ENCODE assay signal across 9 cellular contexts in genomic region chr1:54490361-54491248, GRCh38. TPM values are rescaled to one million over a fixed set of nuclear protein-coding genes. Genes with fewer than 3 reads are reported as not detected.
DNase-seq lines count a peak whose midpoint lies in the region; ATAC-seq and TF ChIP-seq lines count a peak whose summit lies in the region.
"Had no signal": no experiment of that assay in that cellular context is flagged by ENCODE, and none has a peak within 500 bp of the region (broad histone marks: within the 10 kb centered on the region; RNA-seq: fewer than 3 reads in every experiment).

No MANE protein-coding gene starts in this region.

- H3K27ac Mint-ChIP-seq in CD4-positive, alpha-beta T cell: no peak overlapping the region
- H3K27ac Mint-ChIP-seq in H9: no peak overlapping the region
- H3K27ac Mint-ChIP-seq in T-cell: peak overlapping the region in 1 of 2 donors; percentile 60

- CTCF ChIA-PET in CD4-positive, alpha-beta T cell (lab: Charles Lee): interaction anchor here (1.3 to 2.4 kb wide), 9 partner anchors 9 to 632 kb away, joined by 3 to 19 read pairs (median 9); partner anchors contain the start of genes CYB5RL, MRPL37 and TTC22
- CTCF ChIA-PET in T-cell (lab: Charles Lee): no interaction called here

- no peak for TF ChIP-seq CTCF in CD4-positive, alpha-beta T cell (IDR thresholded peaks at IDR 0.05)
- TF ChIP-seq CTCF in H9 (conservative IDR thresholded peaks at IDR 0.05) (no peak), adrenal gland (IDR thresholded peaks at IDR 0.05) (no peak)

- H3K4me3 Mint-ChIP-seq in CD4-positive, alpha-beta T cell: peak overlapping the region; percentile 87
- peak overlapping the region; percentile 35 to 55 for H3K4me3 Mint-ChIP-seq in H9
- peak overlapping the region in 1 of 3 donors; percentile 51 for H3K4me3 Mint-ChIP-seq in T-cell

- POLR2A ChIA-PET in CD4-positive, alpha-beta T cell (lab: Charles Lee): interaction anchor here (0.7 to 5.5 kb wide), 4 partner anchors 30 to 369 kb away, joined by 3 to 138 read pairs (median 9); partner anchors contain the start of gene SSBP3
- POLR2A ChIA-PET in T-cell (lab: Charles Lee): interaction anchor here in 1 of 2 donors (0.6 kb wide), 1 partner anchor 84 kb away, joined by 6 read pairs; the partner anchor contains the start of gene SSBP3

- H3K56ac ChIP-seq in H9 (ENCODE audit: insufficient read length, low read depth, low read length): no peak overlapping the region

- no peaks in the 10 kb centered on the region for H3K36me3 Mint-ChIP-seq in CD4-positive, alpha-beta T cell (ENCODE audit: low read depth)
- H3K36me3 Mint-ChIP-seq in H9 (ENCODE audit: insufficient read depth in 1 of 3, low read depth in 3 of 3) (no peaks in the 10 kb centered on the region; a peak in 1 of 7 replicates), T-cell (no peaks in the 10 kb centered on the region)

- no peak overlapping the region for H2AFZ ChIP-seq in H9 (ENCODE audit: low read length)

- H3K9me3 ChIP-seq in CD4-positive, alpha-beta T cell (ENCODE audit: control insufficient read depth, low read length): no peaks in the 10 kb centered on the region
- H3K9me3 ChIP-seq in H9 (ENCODE audit: control insufficient read depth, low read depth, low read length): no peaks in the 10 kb centered on the region
- no peaks in the 10 kb centered on the region for H3K9me3 ChIP-seq in adrenal gland (replicated peaks in 1 of 3)
- no peaks in the 10 kb centered on the region for H3K9me3 ChIP-seq in muscle layer of colon (ENCODE audit: low read length)
- H3K9me3 ChIP-seq: prostate gland had no signal

- intact Hi-C loops in CD4-positive, alpha-beta T cell (cut with DNase I, micrococcal nuclease): no loop called here
- intact Hi-C loops in adrenal gland (cut with DNase I): loop anchor here (5.0 to 10.0 kb wide), 4 partner anchors 186 to 426 kb away; partner anchors contain the start of gene TTC22 (in 1 of the 2)

- no peak overlapping the region for H3T11ph ChIP-seq in H9 (ENCODE audit: low read length)

- no peak overlapping the region for H2AK5ac ChIP-seq in H9 (ENCODE audit: insufficient read length, low read length)

- DNase-seq in CD4-positive, alpha-beta T cell: peak in 1 of 10 experiments; percentile 12
- DNase-seq in H9 (peak; percentile 93), adrenal gland (peak in 6 of 7 donors; percentile 49 to 74 (median 54)), T-cell (no peak)
- no peak for DNase-seq in stimulated activated CD4-positive, alpha-beta T cell treated with anti-CD3 and anti-CD28 coated beads, Interleukin-4, amount 100 ng/mL, for 24 hours
- DNase-seq in activated T-cell treated with anti-CD3 and anti-CD28 coated beads, Interleukin-2, amount 50 U/mL, for 1 hour: no peak

- H4K20me1 ChIP-seq in H9 (ENCODE audit: control insufficient read depth, insufficient read depth, insufficient read length): no peaks in the 10 kb centered on the region

- no peak overlapping the region for H3K23ac ChIP-seq in H9 (ENCODE audit: insufficient read length, low read depth, low read length)

- H2BK12ac ChIP-seq in H9 (ENCODE audit: insufficient read length, low read depth, low read length): no peak overlapping the region

- H4K8ac ChIP-seq in H9 (replicated peaks; ENCODE audit: insufficient read length, low read depth, low read length): no peak overlapping the region

- H3K4me1 ChIP-seq in H9 (ENCODE audit: insufficient read depth, low read length): peaks cover 2% of the 10 kb centered on the region; the same call in 1 of the 2 replicates
- H3K4me1 ChIP-seq in adrenal gland (replicated peaks in 1 of 2): peaks cover 14 to 23% of the 10 kb centered on the region in 2 donors
- H3K4me1 ChIP-seq in muscle layer of colon (ENCODE audit: insufficient read depth, low read length): peaks cover 32% of the 10 kb centered on the region

- no peak overlapping the region for H4K5ac ChIP-seq in H9 (ENCODE audit: insufficient read length, low read depth, low read length)

- H3K4ac ChIP-seq in H9 (ENCODE audit: low read depth, low read length): no peak overlapping the region

- H2BK120ac ChIP-seq in H9 (ENCODE audit: low read depth, low read length, poor library complexity, severe bottlenecking): no peak overlapping the region

- H3K27me3 Mint-ChIP-seq in CD4-positive, alpha-beta T cell: no peaks in the 10 kb centered on the region
- H3K27me3 Mint-ChIP-seq in H9 (ENCODE audit: low read depth): peaks cover 24% of the 10 kb centered on the region
- H3K27me3 Mint-ChIP-seq in T-cell: peaks cover 0 to 7% of the 10 kb centered on the region in 2 donors

- ATAC-seq in CD4-positive, alpha-beta T cell (ENCODE audit: poor library complexity): no peak
- ATAC-seq in T-cell (replicated peaks in 1 of 4): no peak
- no peak for ATAC-seq in HG03520 (IDR thresholded peaks at IDR 0.05; ENCODE audit: unreplicated experiment)

- H3K36me3 ChIP-seq in adrenal gland (replicated peaks in 1 of 2): no peaks in the 10 kb centered on the region
- H3K36me3 ChIP-seq in muscle layer of colon (ENCODE audit: insufficient read depth, low read length): no peaks in the 10 kb centered on the region
- H3K36me3 ChIP-seq: prostate gland had no signal

- H3K79me2 ChIP-seq in H9 (ENCODE audit: insufficient read depth, low read length): no peaks in the 10 kb centered on the region

- H3K79me1 ChIP-seq in H9 (ENCODE audit: insufficient read depth, low read depth, low read length, poor library complexity, severe bottlenecking): no peaks in the 10 kb centered on the region

- H2BK5ac ChIP-seq in H9 (ENCODE audit: insufficient read length, low read length): no peak overlapping the region

- no peak overlapping the region for H3K9ac ChIP-seq in H9 (ENCODE audit: extremely low read depth, insufficient read length, low read length)
- no peak overlapping the region for H3K9ac ChIP-seq in muscle layer of colon (ENCODE audit: low read length)

- H3K14ac ChIP-seq in H9 (ENCODE audit: insufficient read depth, low read length): no peak overlapping the region

- no peak overlapping the region for H2BK20ac ChIP-seq in H9 (ENCODE audit: low read depth, low read length, poor library complexity, severe bottlenecking)

- no peak overlapping the region for H3K18ac ChIP-seq in H9 (ENCODE audit: insufficient read length, low read depth, low read length)

- TF ChIP-seq POLR2A in adrenal gland (IDR thresholded peaks at IDR 0.05): no peak

- H2BK15ac ChIP-seq in H9 (ENCODE audit: low read depth, low read length): no peak overlapping the region

- H3K9me3 Mint-ChIP-seq in CD4-positive, alpha-beta T cell: no peaks in the 10 kb centered on the region
- no peaks in the 10 kb centered on the region; a peak in 1 of 5 replicates for H3K9me3 Mint-ChIP-seq in H9
- H3K9me3 Mint-ChIP-seq in T-cell: no peaks in the 10 kb centered on the region

- H3K4me3 ChIP-seq in adrenal gland (no peak overlapping the region), muscle layer of colon (ENCODE audit: low read depth in 1 of 2, low read length in 2 of 2) (no peak overlapping the region)
- H3K4me3 ChIP-seq: prostate gland had no signal

- H3K4me1 Mint-ChIP-seq in CD4-positive, alpha-beta T cell (ENCODE audit: low read depth): peaks cover 35% of the 10 kb centered on the region
- H3K4me1 Mint-ChIP-seq in H9: peaks cover 32 to 33% of the 10 kb centered on the region in 2 experiments
- peaks cover 22 to 34% (median 31%) of the 10 kb centered on the region in 3 donors for H3K4me1 Mint-ChIP-seq in T-cell

- H3K27me3 ChIP-seq in CD4-positive, alpha-beta T cell (ENCODE audit: control insufficient read depth, insufficient read depth, low read length): no peaks in the 10 kb centered on the region
- H3K27me3 ChIP-seq in H9 (ENCODE audit: insufficient read depth, low read length) (peaks cover 5% of the 10 kb centered on the region; the same call in 1 of the 2 replicates), adrenal gland (no peaks in the 10 kb centered on the region), muscle layer of colon (ENCODE audit: control insufficient read depth in 1 of 2, insufficient read depth in 2 of 2, low read length in 2 of 2) (no peaks in the 10 kb centered on the region)

- H3K27ac ChIP-seq in CD4-positive, alpha-beta T cell (ENCODE audit: low read depth, low read length): no peak overlapping the region
- H3K27ac ChIP-seq in H9 (ENCODE audit: insufficient read length, low read depth, low read length) (no peak overlapping the region), adrenal gland (peak overlapping the region in 1 of 5 donors; percentile 8), muscle layer of colon (ENCODE audit: low read depth, low read length) (peak overlapping the region; percentile 43)

- no CpG with 5 or more reads among the region's 22 CpGs for WGBS in H9 (ENCODE audit: extremely low coverage, insufficient read length, low lambda C conversion rate)
- WGBS in adrenal gland, 4 donors: 8 to 24% (median 15%) methylated on average over 9 to 22 of the region's 22 CpGs

- peaks cover 15% of the 10 kb centered on the region for H3K23me2 ChIP-seq in H9 (ENCODE audit: insufficient read length, low read depth, low read length, poor library complexity, severe bottlenecking)

- peak overlapping the region; percentile 7 for H3K4me2 ChIP-seq in H9 (ENCODE audit: insufficient read depth, insufficient read length, low read length)

- no peak overlapping the region for H4K91ac ChIP-seq in H9 (ENCODE audit: insufficient read length, low read depth, low read length)

RNA-seq across cellular contexts. Expression of gene ACOT11, which starts 57.4 kb away (rescaled TPM):
- under 1 TPM; 0.50 to 0.91 TPM for total RNA-seq in CD4-positive, alpha-beta T cell
- total RNA-seq in H9 (2021) (3.6 and 4.0 TPM in 2 replicates), adrenal gland (10 to 100 TPM in 3 of 8 donors, 1 to 10 TPM in 5; 6.0 to 12.7 (median 9.7) TPM), T-cell (1 to 10 TPM in 2 of 5 donors, under 1 TPM in 3; 0.60 to 1.4 (median 0.93) TPM)
- polyA plus RNA-seq in adrenal gland: 1 to 10 TPM; 1.6 to 9.1 (median 4.1) TPM

Comparison
In these comparisons a context has a peak if more than half of its experiments do, and no peak if none do; other contexts are left out.
1. DNase-seq: peak in H9 (single experiment) and adrenal gland (6 of 7); none in T-cell (0 of 34), stimulated activated CD4-positive, alpha-beta T cell treated with anti-CD3 and anti-CD28 coated beads, Interleukin-4, amount 100 ng/mL, for 24 hours (single experiment) and activated T-cell treated with anti-CD3 and anti-CD28 coated beads, Interleukin-2, amount 50 U/mL, for 1 hour (single experiment).
2. intact Hi-C loops: an anchor here in adrenal gland (5.0 to 10.0 kb wide); none called in CD4-positive, alpha-beta T cell.